In the genomic region with DNA sequence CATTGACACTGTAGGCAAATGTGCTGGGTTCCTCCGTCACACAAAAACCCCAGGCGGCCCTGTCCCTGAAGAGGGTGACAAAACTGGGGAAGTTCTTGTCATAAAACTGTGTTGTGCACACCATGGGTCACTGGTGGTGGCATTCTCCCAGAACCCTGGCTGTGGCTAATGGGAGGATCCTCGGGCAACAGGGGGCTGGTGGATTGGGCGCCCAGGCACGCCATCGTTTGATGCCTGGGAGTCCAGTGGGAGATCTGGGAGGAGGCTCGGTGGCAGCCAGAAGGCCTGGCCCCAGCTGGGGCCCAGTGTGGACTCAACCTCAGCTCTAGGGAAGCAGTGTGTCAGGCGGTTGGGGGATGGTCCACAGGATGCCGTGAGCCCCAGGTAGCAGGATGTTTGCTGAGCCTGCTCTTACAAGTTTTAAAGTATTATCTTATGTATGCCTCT, we compare ENCODE assay signal across 15 cellular contexts.
DNase-seq lines count a peak whose midpoint lies in the region; ATAC-seq and TF ChIP-seq lines count a peak whose summit lies in the region.
"Had no signal": no experiment of that assay in that cellular context is flagged by ENCODE, and none has a peak within 500 bp of the region (broad histone marks: within the 10 kb centered on the region; RNA-seq: fewer than 3 reads in every experiment).

No MANE protein-coding gene starts in this region.

- H3K27ac ChIP-seq in GM23338 (ENCODE audit: low read depth) (no peak overlapping the region), vagina (no peak overlapping the region)
- H3K27ac ChIP-seq: left lung, parathyroid adenoma, testis had no signal

- DNase-seq in GM12865 (ENCODE audit: low read depth) = peak; percentile 75
- peak; percentile 37 for DNase-seq in GM23338 (ENCODE audit: low spot score)
- DNase-seq in WTC11 (ENCODE audit: low spot score) = no peak
- peak in 2 of 10 donors; percentile 29 to 36 for DNase-seq in naive thymus-derived CD8-positive, alpha-beta T cell
- DNase-seq in vagina (ENCODE audit: extremely low spot score in 2 of 2) = no peak
- DNase-seq: activated CD4-positive, alpha-beta memory T cell treated with anti-CD3 and anti-CD28 coated beads for 36 hours; activated effector memory CD4-positive, alpha-beta T cell treated with Interleukin-2 at 50 U/mL for 16 hours; C1 segment of cervical spinal cord; foreskin melanocyte; left lung; stimulated activated CD4-positive, alpha-beta T cell treated with anti-CD3 and anti-CD28 coated beads, Interleukin-2, amount 100 ng/mL, for 48 hours; testis had no signal

- no peaks in the 10 kb centered on the region for H3K27me3 Mint-ChIP-seq in GM23338 (ENCODE audit: insufficient read depth, low read depth, poor library complexity)
- H3K27me3 Mint-ChIP-seq in WTC11 (ENCODE audit: low read depth) = no peaks in the 10 kb centered on the region
- H3K27me3 Mint-ChIP-seq in naive thymus-derived CD8-positive, alpha-beta T cell = peaks cover 0 to 1% (median 0%) of the 10 kb centered on the region in 5 donors

- H3K9me3 ChIP-seq in vagina = no peaks in the 10 kb centered on the region
- H3K9me3 ChIP-seq: left lung, testis had no signal

- H3K9me3 Mint-ChIP-seq in GM23338 (peaks cover 2% of the 10 kb centered on the region; the same call in 1 of the 3 replicates), WTC11 (no peaks in the 10 kb centered on the region)
- H3K9me3 Mint-ChIP-seq in naive thymus-derived CD8-positive, alpha-beta T cell = peaks cover 0 to 4% (median 1%) of the 10 kb centered on the region in 9 donors

- POLR2A ChIA-PET in WTC11 (lab: Charles Lee) = no interaction called here
- POLR2A ChIA-PET in naive thymus-derived CD8-positive, alpha-beta T cell (lab: Charles Lee) = interaction anchor here (1.2 to 4.5 kb wide), 5 partner anchors 11 to 247 kb away, joined by 3 to 14 read pairs (median 11); a partner anchor contains a TSS

- H3K27me3 ChIP-seq in GM23338 (ENCODE audit: insufficient read depth) = no peaks in the 10 kb centered on the region
- H3K27me3 ChIP-seq in vagina = no peaks in the 10 kb centered on the region
- H3K27me3 ChIP-seq: left lung, testis had no signal

- no peak for TF ChIP-seq POLR2A in vagina (IDR thresholded peaks at IDR 0.05)

- CTCF ChIA-PET in WTC11 (lab: Charles Lee) = no interaction called here

- no peak for TF ChIP-seq CTCF in GM12865 (IDR thresholded peaks at IDR 0.05; ENCODE audit: insufficient read depth, low read depth, low read length, missing control alignments)
- TF ChIP-seq CTCF in GM23338 (conservative IDR thresholded peaks at IDR 0.05; ENCODE audit: low read depth in 2 of 2) = no peak
- TF ChIP-seq CTCF in WTC11 (IDR thresholded peaks at IDR 0.05) = no peak
- TF ChIP-seq CTCF in vagina (IDR thresholded peaks at IDR 0.05) = no peak

- H2AFZ ChIP-seq in GM23338 = no peak overlapping the region
- H2AFZ ChIP-seq: parathyroid adenoma had no signal

- H4K20me1 ChIP-seq in GM23338 (replicated peaks; ENCODE audit: insufficient read depth) = no peaks in the 10 kb centered on the region

- H3K79me2 ChIP-seq in GM23338 (replicated peaks; ENCODE audit: insufficient read depth) = no peaks in the 10 kb centered on the region
- H3K79me2 ChIP-seq: parathyroid adenoma had no signal

- intact Hi-C loops in vagina (cut with DNase I) = no loop called here

- H3F3A ChIP-seq in GM23338 (replicated peaks; ENCODE audit: low read depth) = no peaks in the 10 kb centered on the region

- no peak overlapping the region for H3K4me3 ChIP-seq in GM12865 (ENCODE audit: low read depth, low read length)
- no peak overlapping the region for H3K4me3 ChIP-seq in GM23338
- H3K4me3 ChIP-seq in vagina = no peak overlapping the region
- H3K4me3 ChIP-seq: left lung, testis had no signal

- H3K9me2 ChIP-seq in GM23338 (ENCODE audit: insufficient read depth) = no peaks in the 10 kb centered on the region

- H3K4me3 Mint-ChIP-seq in GM23338 = no peak overlapping the region
- no peak overlapping the region for H3K4me3 Mint-ChIP-seq in WTC11
- peak overlapping the region in 8 of 10 donors; percentile 12 to 70 (median 50) for H3K4me3 Mint-ChIP-seq in naive thymus-derived CD8-positive, alpha-beta T cell
- H3K4me3 Mint-ChIP-seq: activated CD4-positive, alpha-beta memory T cell treated with anti-CD3 and anti-CD28 coated beads for 36 hours had no signal

- H3K27ac Mint-ChIP-seq in GM23338 (no peak overlapping the region; the same call in 1 of the 2 replicates), WTC11 (no peak overlapping the region)
- peak overlapping the region; percentile 44 to 90 (median 74) for H3K27ac Mint-ChIP-seq in naive thymus-derived CD8-positive, alpha-beta T cell
- H3K27ac Mint-ChIP-seq: activated CD4-positive, alpha-beta memory T cell treated with anti-CD3 and anti-CD28 coated beads for 36 hours had no signal

- peaks cover 2% of the 10 kb centered on the region; the same call in 1 of the 3 replicates for H3K36me3 Mint-ChIP-seq in GM23338 (ENCODE audit: low read depth)
- H3K36me3 Mint-ChIP-seq in WTC11 = 0 out of 2 replicates have a peak, but pooled peaks cover 2% of the 10 kb centered on the region
- peaks cover 0 to 2% (median 0%) of the 10 kb centered on the region in 3 donors for H3K36me3 Mint-ChIP-seq in naive thymus-derived CD8-positive, alpha-beta T cell
- H3K36me3 Mint-ChIP-seq: activated CD4-positive, alpha-beta memory T cell treated with anti-CD3 and anti-CD28 coated beads for 36 hours had no signal

- H3K36me3 ChIP-seq in GM23338 (ENCODE audit: insufficient read depth) (no peaks in the 10 kb centered on the region), vagina (no peaks in the 10 kb centered on the region)
- H3K36me3 ChIP-seq: left lung had no signal

- H3K4me1 ChIP-seq in GM23338 (ENCODE audit: insufficient read depth) = peaks cover 21% of the 10 kb centered on the region
- H3K4me1 ChIP-seq in vagina = no peaks in the 10 kb centered on the region
- H3K4me1 ChIP-seq: testis had no signal

- H3K4me1 Mint-ChIP-seq in GM23338 = peaks cover 34% of the 10 kb centered on the region
- peaks cover 35% of the 10 kb centered on the region for H3K4me1 Mint-ChIP-seq in WTC11
- peaks cover 21 to 71% (median 28%) of the 10 kb centered on the region in 4 donors for H3K4me1 Mint-ChIP-seq in naive thymus-derived CD8-positive, alpha-beta T cell

- no peak overlapping the region for H3K4me2 ChIP-seq in GM23338

- ATAC-seq in GM23338 = peak; percentile 18; the same call in 2 of the 3 replicates
- ATAC-seq in WTC11 = peak; percentile 49
- ATAC-seq in naive thymus-derived CD8-positive, alpha-beta T cell = peak; percentile 57 to 70
- ATAC-seq in HG03571 (IDR thresholded peaks at IDR 0.05; ENCODE audit: unreplicated experiment) = no peak
- ATAC-seq in GM18873 (IDR thresholded peaks at IDR 0.05; ENCODE audit: low FRiP score, unreplicated experiment) = no peak
- ATAC-seq: left lung had no signal

TF ChIP-seq in GM23338, 12 proteins besides CTCF, POLR2A, EP300 and RAD21 (continues in another document):
- no peak for TF ChIP-seq EZH2 (IDR thresholded peaks at IDR 0.05; ENCODE audit: low read depth, unreplicated experiment)
- no peak for TF ChIP-seq ZNF331 (CRISPR knock-in tag; IDR thresholded peaks at IDR 0.05; ENCODE audit: low read depth)
- TF ChIP-seq ZNF114 (CRISPR knock-in tag; IDR thresholded peaks at IDR 0.05) = no peak
- no peak for TF ChIP-seq EZH2phosphoT487 (IDR thresholded peaks at IDR 0.05; ENCODE audit: unreplicated experiment)
- TF ChIP-seq NANOG (IDR thresholded peaks at IDR 0.05; ENCODE audit: borderline replicate concordance) = no peak
- no peak for TF ChIP-seq STAT1 (IDR thresholded peaks at IDR 0.05; ENCODE audit: unreplicated experiment)
- no peak for TF ChIP-seq CREB1 (CRISPR knock-in tag; IDR thresholded peaks at IDR 0.05; ENCODE audit: low read depth)
- TF ChIP-seq, protein P1, sequence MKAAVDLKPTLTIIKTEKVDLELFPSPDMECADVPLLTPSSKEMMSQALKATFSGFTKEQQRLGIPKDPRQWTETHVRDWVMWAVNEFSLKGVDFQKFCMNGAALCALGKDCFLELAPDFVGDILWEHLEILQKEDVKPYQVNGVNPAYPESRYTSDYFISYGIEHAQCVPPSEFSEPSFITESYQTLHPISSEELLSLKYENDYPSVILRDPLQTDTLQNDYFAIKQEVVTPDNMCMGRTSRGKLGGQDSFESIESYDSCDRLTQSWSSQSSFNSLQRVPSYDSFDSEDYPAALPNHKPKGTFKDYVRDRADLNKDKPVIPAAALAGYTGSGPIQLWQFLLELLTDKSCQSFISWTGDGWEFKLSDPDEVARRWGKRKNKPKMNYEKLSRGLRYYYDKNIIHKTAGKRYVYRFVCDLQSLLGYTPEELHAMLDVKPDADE (IDR thresholded peaks at IDR 0.05) = no peak

TF ChIP-seq in WTC11, 78 proteins besides CTCF, POLR2A, EP300 and RAD21:
- TF ChIP-seq, protein P2, sequence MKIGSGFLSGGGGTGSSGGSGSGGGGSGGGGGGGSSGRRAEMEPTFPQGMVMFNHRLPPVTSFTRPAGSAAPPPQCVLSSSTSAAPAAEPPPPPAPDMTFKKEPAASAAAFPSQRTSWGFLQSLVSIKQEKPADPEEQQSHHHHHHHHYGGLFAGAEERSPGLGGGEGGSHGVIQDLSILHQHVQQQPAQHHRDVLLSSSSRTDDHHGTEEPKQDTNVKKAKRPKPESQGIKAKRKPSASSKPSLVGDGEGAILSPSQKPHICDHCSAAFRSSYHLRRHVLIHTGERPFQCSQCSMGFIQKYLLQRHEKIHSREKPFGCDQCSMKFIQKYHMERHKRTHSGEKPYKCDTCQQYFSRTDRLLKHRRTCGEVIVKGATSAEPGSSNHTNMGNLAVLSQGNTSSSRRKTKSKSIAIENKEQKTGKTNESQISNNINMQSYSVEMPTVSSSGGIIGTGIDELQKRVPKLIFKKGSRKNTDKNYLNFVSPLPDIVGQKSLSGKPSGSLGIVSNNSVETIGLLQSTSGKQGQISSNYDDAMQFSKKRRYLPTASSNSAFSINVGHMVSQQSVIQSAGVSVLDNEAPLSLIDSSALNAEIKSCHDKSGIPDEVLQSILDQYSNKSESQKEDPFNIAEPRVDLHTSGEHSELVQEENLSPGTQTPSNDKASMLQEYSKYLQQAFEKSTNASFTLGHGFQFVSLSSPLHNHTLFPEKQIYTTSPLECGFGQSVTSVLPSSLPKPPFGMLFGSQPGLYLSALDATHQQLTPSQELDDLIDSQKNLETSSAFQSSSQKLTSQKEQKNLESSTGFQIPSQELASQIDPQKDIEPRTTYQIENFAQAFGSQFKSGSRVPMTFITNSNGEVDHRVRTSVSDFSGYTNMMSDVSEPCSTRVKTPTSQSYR (CRISPR knock-in tag; IDR thresholded peaks at IDR 0.05) = peak; percentile 75; the same call in 1 of the 2 replicates
- TF ChIP-seq ZNF416 (CRISPR knock-in tag; IDR thresholded peaks at IDR 0.05) = no peak
- TF ChIP-seq, protein P3, sequence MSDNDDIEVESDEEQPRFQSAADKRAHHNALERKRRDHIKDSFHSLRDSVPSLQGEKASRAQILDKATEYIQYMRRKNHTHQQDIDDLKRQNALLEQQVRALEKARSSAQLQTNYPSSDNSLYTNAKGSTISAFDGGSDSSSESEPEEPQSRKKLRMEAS (CRISPR knock-in tag; IDR thresholded peaks at IDR 0.05) = no peak

Comparison
In these comparisons a context has a peak if more than half of its experiments do, and no peak if none do; other contexts are left out.
1. DNase-seq: peak in GM12865 (single experiment) and GM23338 (single experiment); none in WTC11 (single experiment) and vagina (0 of 2).
2. ATAC-seq: peak in GM23338 (single experiment), WTC11 (single experiment) and naive thymus-derived CD8-positive, alpha-beta T cell (2 of 2); none in HG03571 (single experiment) and GM18873 (single experiment).
3. H3K27ac Mint-ChIP-seq: peak in naive thymus-derived CD8-positive, alpha-beta T cell (10 of 10); none in GM23338 (single experiment) and WTC11 (single experiment).
4. H3K4me3 Mint-ChIP-seq: peak in naive thymus-derived CD8-positive, alpha-beta T cell (8 of 10); none in GM23338 (single experiment) and WTC11 (single experiment).